Comparison of ENCODE assay signal across 10 cellular contexts in the genomic region with DNA sequence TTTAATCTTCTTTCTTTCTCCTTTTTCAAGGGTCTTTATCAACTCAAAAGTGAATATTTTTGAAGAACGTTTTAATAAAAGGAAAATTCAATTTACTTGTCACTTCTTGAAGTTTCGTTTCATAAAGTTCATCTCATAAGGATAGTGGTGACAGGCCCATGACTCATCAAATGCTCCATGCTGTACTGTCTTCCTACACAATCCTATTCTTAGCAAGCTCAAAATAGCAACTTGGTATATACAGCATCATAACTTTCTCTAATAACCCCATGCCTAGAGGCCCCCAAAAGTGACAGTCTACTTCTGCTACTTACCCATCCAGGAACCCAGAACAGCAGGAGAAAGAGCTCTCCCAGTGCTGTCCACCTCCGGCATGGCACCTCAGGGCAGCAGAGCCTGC. TPM values are rescaled to one million over a fixed set of nuclear protein-coding genes. Genes with fewer than 3 reads are reported as not detected.
A peak's percentile ranks its signal among the peaks of the same experiment; 100 is the strongest.
DNase-seq lines count a peak whose midpoint lies in the region; ATAC-seq, FAIRE-seq and TF ChIP-seq lines count a peak whose summit lies in the region.
"Had no signal": no experiment of that assay in that cellular context is flagged by ENCODE, and none has a peak within 500 bp of the region (broad histone marks: within the 10 kb centered on the region; RNA-seq: fewer than 3 reads in every experiment).

No MANE protein-coding gene starts in this region.

- 22 to 26% methylated on average over 3 of the region's 3 CpGs for WGBS in GM23248 (ENCODE audit: low coverage in 1 of 2, low lambda C conversion rate in 2 of 2, missing lambda C conversion rate in 2 of 2), 2 experiments
- 69% methylated on average over 3 of the region's 3 CpGs for WGBS in hepatocyte (ENCODE audit: low lambda C conversion rate, missing lambda C conversion rate)

- H3K9me2 ChIP-seq in GM23248 (ENCODE audit: insufficient read depth) = no peaks in the 10 kb centered on the region
- no peaks in the 10 kb centered on the region for H3K9me2 ChIP-seq in hepatocyte (replicated peaks; ENCODE audit: insufficient read depth)

- DNase-seq in GM23248 (peak; percentile 82), SIG-M5 (lab: John Stamatoyannopoulos, UW) (peak; percentile 19), fibroblast of pulmonary artery (ENCODE audit: low read depth) (peak; percentile 44), GM12892 (ENCODE audit: insufficient read length) (no peak), COLO668 (lab: John Stamatoyannopoulos, UW; ENCODE audit: unreplicated experiment) (no peak), hepatocyte (ENCODE audit: low spot score) (no peak)

- TF ChIP-seq CTCF in fibroblast of pulmonary artery (IDR thresholded peaks at IDR 0.05; ENCODE audit: low read length, missing control alignments) = no peak
- TF ChIP-seq CTCF in hepatocyte (IDR thresholded peaks at IDR 0.05; ENCODE audit: poor library complexity) = no peak

- H3F3A ChIP-seq in GM23248 (ENCODE audit: insufficient read depth) = no peaks in the 10 kb centered on the region

- H3K27me3 ChIP-seq in BLaER1 (no peaks in the 10 kb centered on the region), GM23248 (replicated peaks; ENCODE audit: insufficient read depth) (no peaks in the 10 kb centered on the region), hepatocyte (peaks cover 6% of the 10 kb centered on the region)

- H3K36me3 ChIP-seq in BLaER1 (no peaks in the 10 kb centered on the region), GM23248 (ENCODE audit: low read depth) (no peaks in the 10 kb centered on the region), hepatocyte (replicated peaks; ENCODE audit: insufficient read depth, low read depth) (no peaks in the 10 kb centered on the region)

- H4K20me1 ChIP-seq in BLaER1 = no peaks in the 10 kb centered on the region
- no peaks in the 10 kb centered on the region for H4K20me1 ChIP-seq in GM23248 (ENCODE audit: insufficient read depth)
- H4K20me1 ChIP-seq in hepatocyte (ENCODE audit: insufficient read depth, poor library complexity, severe bottlenecking) = no peaks in the 10 kb centered on the region

- FAIRE-seq in GM12892 (lab: Jason Lieb, UNC) = no peak

- in situ Hi-C loops in GM23248 (cut with MboI) = no loop called here

- peak overlapping the region; percentile 41 for H2AFZ ChIP-seq in GM23248
- no peak overlapping the region for H2AFZ ChIP-seq in hepatocyte

- H3K27ac ChIP-seq in BLaER1 (no peak overlapping the region), GM23248 (peak overlapping the region; percentile 45), hepatocyte (no peak overlapping the region)

- no peak overlapping the region; the same call in 1 of the 2 replicates for H3K9ac ChIP-seq in BLaER1
- no peak overlapping the region for H3K9ac ChIP-seq in GM23248

- H3K4me1 ChIP-seq in BLaER1 (peaks cover 8% of the 10 kb centered on the region), GM23248 (ENCODE audit: insufficient read depth) (peaks cover 13% of the 10 kb centered on the region), hepatocyte (ENCODE audit: insufficient read depth) (no peaks in the 10 kb centered on the region)

- H3K4me3 ChIP-seq in BLaER1 = no peak overlapping the region
- peak overlapping the region; percentile 9; the same call in 1 of the 2 replicates for H3K4me3 ChIP-seq in GM23248
- H3K4me3 ChIP-seq in fibroblast of pulmonary artery (replicated peaks; ENCODE audit: low read depth, low read length) = no peak overlapping the region
- no peak overlapping the region for H3K4me3 ChIP-seq in hepatocyte
- H3K4me3 ChIP-seq: lung had no signal

- H3K79me2 ChIP-seq in GM23248 (ENCODE audit: insufficient read depth) (no peaks in the 10 kb centered on the region), hepatocyte (no peaks in the 10 kb centered on the region)

- ATAC-seq in GM21381 (IDR thresholded peaks at IDR 0.05; ENCODE audit: unreplicated experiment) = no peak
- ATAC-seq: Panc1 had no signal

- H3K4me2 ChIP-seq in BLaER1 (peak overlapping the region; percentile 45), GM23248 (ENCODE audit: unreplicated experiment) (peak overlapping the region; percentile 54), hepatocyte (no peak overlapping the region)

- no peaks in the 10 kb centered on the region for H3K9me3 ChIP-seq in BLaER1
- no peaks in the 10 kb centered on the region for H3K9me3 ChIP-seq in GM23248 (ENCODE audit: low read depth)
- no peaks in the 10 kb centered on the region for H3K9me3 ChIP-seq in hepatocyte (ENCODE audit: low read depth)

- TF ChIP-seq POLR2A in GM12892 (IDR thresholded peaks at IDR 0.05; ENCODE audit: low read depth, low read length) = no peak

RNA-seq across cellular contexts. Expression of a gene that starts 7.7 kb away (rescaled TPM):
- total RNA-seq in GM23248 (2014; rRNA removed; shearing (Covaris generic)) = 0.22 TPM in 1 of 2 replicates, not detected in the other
- 0.54 and 1.1 TPM in 2 replicates for polyA plus RNA-seq in GM23248 (2016; fragmentation: Nextera tagmentation; extraction: Ambion mirVana)
- polyA plus RNA-seq in GM12892 (2012; ENCODE audit: missing spikeins) = 0.25 TPM
- total RNA-seq in hepatocyte = 0.48 and 0.93 TPM in 2 replicates
- polyA plus RNA-seq in hepatocyte = 0.69 and 0.84 TPM in 2 replicates

RNA-seq across cellular contexts. Expression of a gene that starts 8.4 kb away (rescaled TPM):
- total RNA-seq in GM23248 (2014; rRNA removed; shearing (Covaris generic)) = 27.6 and 32.1 TPM in 2 replicates
- polyA plus RNA-seq in GM23248 (2016; fragmentation: Nextera tagmentation; extraction: Ambion mirVana) (88.0 and 91.6 TPM in 2 replicates), hepatocyte (53.0 and 67.2 TPM in 2 replicates)
- 49.0 TPM for polyA plus RNA-seq in GM12892 (2012; ENCODE audit: missing spikeins)
- total RNA-seq in hepatocyte = 22.8 and 25.6 TPM in 2 replicates

Comparison
In these comparisons a context has a peak if more than half of its experiments do, and no peak if none do; other contexts are left out.
1. DNase-seq: peak in GM23248 (single experiment), SIG-M5 (single experiment) and fibroblast of pulmonary artery (single experiment); none in GM12892 (single experiment), COLO668 (single experiment) and hepatocyte (single experiment).